In genomic region chr20:34190262-34190661, GRCh38 we compare ENCODE assay signal across 1 cellular context.
TF ChIP-seq lines count a peak whose summit lies in the region.

No MANE protein-coding gene starts in this region.

TF ChIP-seq in K562, 482 proteins besides CTCF, POLR2A, EP300 and RAD21 (continued from another document):
- TF ChIP-seq, protein P1, sequence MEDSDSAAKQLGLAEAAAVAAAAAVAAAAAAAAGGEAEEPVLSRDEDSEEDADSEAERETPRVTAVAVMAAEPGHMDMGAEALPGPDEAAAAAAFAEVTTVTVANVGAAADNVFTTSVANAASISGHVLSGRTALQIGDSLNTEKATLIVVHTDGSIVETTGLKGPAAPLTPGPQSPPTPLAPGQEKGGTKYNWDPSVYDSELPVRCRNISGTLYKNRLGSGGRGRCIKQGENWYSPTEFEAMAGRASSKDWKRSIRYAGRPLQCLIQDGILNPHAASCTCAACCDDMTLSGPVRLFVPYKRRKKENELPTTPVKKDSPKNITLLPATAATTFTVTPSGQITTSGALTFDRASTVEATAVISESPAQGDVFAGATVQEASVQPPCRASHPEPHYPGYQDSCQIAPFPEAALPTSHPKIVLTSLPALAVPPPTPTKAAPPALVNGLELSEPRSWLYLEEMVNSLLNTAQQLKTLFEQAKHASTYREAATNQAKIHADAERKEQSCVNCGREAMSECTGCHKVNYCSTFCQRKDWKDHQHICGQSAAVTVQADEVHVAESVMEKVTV (CRISPR knock-in tag; IDR thresholded peaks at IDR 0.05) = no peak
